ENCODE assay signal across 28 cellular contexts in the genomic region with DNA sequence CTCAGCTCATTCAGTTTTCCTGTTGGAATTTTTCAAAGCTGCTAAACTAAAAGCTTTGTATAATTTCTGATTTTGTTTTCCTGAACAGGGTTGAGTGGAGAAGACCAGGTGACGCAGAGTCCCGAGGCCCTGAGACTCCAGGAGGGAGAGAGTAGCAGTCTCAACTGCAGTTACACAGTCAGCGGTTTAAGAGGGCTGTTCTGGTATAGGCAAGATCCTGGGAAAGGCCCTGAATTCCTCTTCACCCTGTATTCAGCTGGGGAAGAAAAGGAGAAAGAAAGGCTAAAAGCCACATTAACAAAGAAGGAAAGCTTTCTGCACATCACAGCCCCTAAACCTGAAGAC.
A peak's percentile ranks its signal among the peaks of the same experiment; 100 is the strongest.
DNase-seq lines count a peak whose midpoint lies in the region; ATAC-seq, FAIRE-seq and TF ChIP-seq lines count a peak whose summit lies in the region.
"Had no signal": no experiment of that assay in that cellular context is flagged by ENCODE, and none has a peak within 500 bp of the region (broad histone marks: within the 10 kb centered on the region; RNA-seq: fewer than 3 reads in every experiment).

No MANE protein-coding gene starts in this region.

- CTCF ChIA-PET in activated naive CD4-positive, alpha-beta T cell treated with anti-CD3 and anti-CD28 coated beads, Interleukin-2, amount 10 ng/mL, durations not matched to agents 7 days and 5 days (lab: Charles Lee): interaction anchor here (0.7 to 2.7 kb wide), 13 partner anchors 15 to 523 kb away, joined by 3 to 12 read pairs (median 4); no protein-coding TSS in a partner anchor
- CTCF ChIA-PET in OCI-LY7 (lab: Charles Lee; ENCODE audit: unreplicated experiment): no interaction called here

- H3K27ac ChIP-seq in OCI-LY7 (ENCODE audit: low read depth, low read length, poor library complexity, severe bottlenecking): no peak overlapping the region
- H3K27ac ChIP-seq: pancreas, RWPE1, spleen, testis, vagina had no signal

- no peaks in the 10 kb centered on the region for H3K36me3 ChIP-seq in OCI-LY7 (ENCODE audit: insufficient read depth, low read length)
- H3K36me3 ChIP-seq: pancreas, spleen, vagina had no signal

- H3K4me3 ChIP-seq in OCI-LY7 (ENCODE audit: low read depth, low read length, poor library complexity, severe bottlenecking): no peak overlapping the region
- H3K4me3 ChIP-seq: pancreas, spleen, testis, vagina had no signal

- no peaks in the 10 kb centered on the region for H3K27me3 Mint-ChIP-seq in activated naive CD4-positive, alpha-beta T cell treated with anti-CD3 and anti-CD28 coated beads, Interleukin-2, amount 10 ng/mL, durations not matched to agents 7 days and 5 days
- H3K27me3 Mint-ChIP-seq in stimulated activated naive CD8-positive, alpha-beta T cell treated with anti-CD3 and anti-CD28 coated beads, Interleukin-15, amount 100 ng/mL, for 72 hours: no peaks in the 10 kb centered on the region

- DNase-seq in activated naive CD4-positive, alpha-beta T cell treated with anti-CD3 and anti-CD28 coated beads, Interleukin-2, amount 10 ng/mL, durations not matched to agents 7 days and 5 days: no peak
- DNase-seq in activated naive CD4-positive, alpha-beta T cell treated with anti-CD3 and anti-CD28 coated beads, Interleukin-2, amount 50 U/mL, for 16 hours: no peak
- DNase-seq in OCI-LY7 (ENCODE audit: low spot score) (no peak), RCC 7860 (ENCODE audit: low spot score) (no peak), Kasumi-1 (lab: John Stamatoyannopoulos, UW) (no peak)
- DNase-seq in activated naive CD4-positive, alpha-beta T cell treated with anti-CD3 and anti-CD28 coated beads, Interleukin-2, amount 50 U/mL, for 72 hours (ENCODE audit: low spot score in 2 of 2): no peak
- no peak for DNase-seq in stimulated activated naive CD8-positive, alpha-beta T cell treated with anti-CD3 and anti-CD28 coated beads, Interleukin-15, amount 100 ng/mL, for 72 hours
- DNase-seq: C1 segment of cervical spinal cord; caudate nucleus; HCEC 1CT; NCI-H1105 treated with DMSO at 0.1 percent for 48 hours; NCI-H2029 treated with DMSO at 0.1 percent for 48 hours; NCI-H345; NCI-H748 treated with DMSO at 0.1 percent for 48 hours; pancreas; spleen; stimulated activated CD4-positive, alpha-beta T cell treated with anti-CD3 and anti-CD28 coated beads, Interleukin-2, amount 100 ng/mL, for 48 hours; T1000; testis had no signal

- FAIRE-seq in RCC 7860 (lab: Jason Lieb, UNC): no peak
- FAIRE-seq: astrocyte, keratinocyte, pancreas had no signal

- TF ChIP-seq CTCF in OCI-LY7 (conservative IDR thresholded peaks at IDR 0.05; ENCODE audit: low read length): no peak

- no peaks in the 10 kb centered on the region for H3K36me3 Mint-ChIP-seq in activated naive CD4-positive, alpha-beta T cell treated with anti-CD3 and anti-CD28 coated beads, Interleukin-2, amount 10 ng/mL, durations not matched to agents 7 days and 5 days
- H3K36me3 Mint-ChIP-seq in activated naive CD4-positive, alpha-beta T cell treated with anti-CD3 and anti-CD28 coated beads, Interleukin-2, amount 50 U/mL, for 72 hours: peaks cover 0 to 4% of the 10 kb centered on the region in 2 donors
- H3K36me3 Mint-ChIP-seq: mesothelial cell of epicardium; stimulated activated memory B cell treated with anti-CD40 and anti-IgM and Interleukin-4, amounts not matched to agents 10 μg/mL and 1 μg/mL and 100 μg/mL, for 72 hours; WTC11 had no signal

- H3K4me3 Mint-ChIP-seq in activated naive CD4-positive, alpha-beta T cell treated with anti-CD3 and anti-CD28 coated beads, Interleukin-2, amount 10 ng/mL, durations not matched to agents 7 days and 5 days: peak overlapping the region; percentile 62
- H3K4me3 Mint-ChIP-seq in stimulated activated naive CD8-positive, alpha-beta T cell treated with anti-CD3 and anti-CD28 coated beads, Interleukin-15, amount 100 ng/mL, for 72 hours: peak overlapping the region; percentile 77 to 78
- H3K4me3 Mint-ChIP-seq: dendritic cell treated with granulocyte-macrophage colony-stimulating factor and Interleukin-4, amounts not matched to agents 40 ng/mL and 50 ng/mL, for 4 days; mesothelial cell of epicardium; nephron; stimulated activated memory B cell treated with anti-CD40 and anti-IgM and Interleukin-4, amounts not matched to agents 10 μg/mL and 1 μg/mL and 100 μg/mL, for 72 hours; WTC11 had no signal

- H2AFZ ChIP-seq in OCI-LY7 (ENCODE audit: low read length): peak overlapping the region; percentile 30; the same call in 1 of the 2 replicates

- H3K4me1 ChIP-seq in OCI-LY7 (ENCODE audit: insufficient read depth, low read length, poor library complexity, severe bottlenecking): no peaks in the 10 kb centered on the region
- H3K4me1 ChIP-seq: pancreas, spleen, testis, vagina had no signal

- H3K9me3 ChIP-seq in OCI-LY7 (ENCODE audit: low read length): no peaks in the 10 kb centered on the region
- H3K9me3 ChIP-seq: pancreas, spleen, testis, vagina had no signal

- H3K4me1 Mint-ChIP-seq in activated naive CD4-positive, alpha-beta T cell treated with anti-CD3 and anti-CD28 coated beads, Interleukin-2, amount 10 ng/mL, durations not matched to agents 7 days and 5 days: peaks cover 26% of the 10 kb centered on the region
- peaks cover 6% of the 10 kb centered on the region for H3K4me1 Mint-ChIP-seq in stimulated activated naive CD8-positive, alpha-beta T cell treated with anti-CD3 and anti-CD28 coated beads, Interleukin-15, amount 100 ng/mL, for 72 hours
- H3K4me1 Mint-ChIP-seq: mesothelial cell of epicardium; nephron; stimulated activated memory B cell treated with anti-CD40 and anti-IgM and Interleukin-4, amounts not matched to agents 10 μg/mL and 1 μg/mL and 100 μg/mL, for 72 hours; WTC11 had no signal

- no peaks in the 10 kb centered on the region for H4K20me1 ChIP-seq in OCI-LY7 (ENCODE audit: insufficient read depth, low read length)

- no peaks in the 10 kb centered on the region for H3K79me2 ChIP-seq in OCI-LY7 (ENCODE audit: insufficient read depth, low read depth, low read length)

- BruUV-seq in OCI-LY7 (replicated peaks; lab: Mats Ljungman, UMichigan): no TSS peak

- no peak overlapping the region for H3K4me2 ChIP-seq in OCI-LY7 (ENCODE audit: low read length)

- no peaks in the 10 kb centered on the region for H3K9me2 ChIP-seq in OCI-LY7 (ENCODE audit: insufficient read depth, low read length)

- no peaks in the 10 kb centered on the region for H3K9me3 Mint-ChIP-seq in activated naive CD4-positive, alpha-beta T cell treated with anti-CD3 and anti-CD28 coated beads, Interleukin-2, amount 10 ng/mL, durations not matched to agents 7 days and 5 days
- no peaks in the 10 kb centered on the region for H3K9me3 Mint-ChIP-seq in activated naive CD4-positive, alpha-beta T cell treated with anti-CD3 and anti-CD28 coated beads, Interleukin-2, amount 50 U/mL, for 72 hours
- H3K9me3 Mint-ChIP-seq in stimulated activated naive CD8-positive, alpha-beta T cell treated with anti-CD3 and anti-CD28 coated beads, Interleukin-15, amount 100 ng/mL, for 72 hours: no peaks in the 10 kb centered on the region
- H3K9me3 Mint-ChIP-seq: dendritic cell treated with granulocyte-macrophage colony-stimulating factor and Interleukin-4, amounts not matched to agents 40 ng/mL and 50 ng/mL, for 4 days; mesothelial cell of epicardium; nephron; stimulated activated memory B cell treated with anti-CD40 and anti-IgM and Interleukin-4, amounts not matched to agents 10 μg/mL and 1 μg/mL and 100 μg/mL, for 72 hours; WTC11 had no signal

- H3K27ac Mint-ChIP-seq in activated naive CD4-positive, alpha-beta T cell treated with anti-CD3 and anti-CD28 coated beads, Interleukin-2, amount 10 ng/mL, durations not matched to agents 7 days and 5 days: peak overlapping the region; percentile 73
- H3K27ac Mint-ChIP-seq in activated naive CD4-positive, alpha-beta T cell treated with anti-CD3 and anti-CD28 coated beads, Interleukin-2, amount 50 U/mL, for 72 hours: peak overlapping the region in 1 of 2 donors; percentile 84
- peak overlapping the region; percentile 87 to 89 for H3K27ac Mint-ChIP-seq in stimulated activated naive CD8-positive, alpha-beta T cell treated with anti-CD3 and anti-CD28 coated beads, Interleukin-15, amount 100 ng/mL, for 72 hours
- H3K27ac Mint-ChIP-seq: dendritic cell treated with granulocyte-macrophage colony-stimulating factor and Interleukin-4, amounts not matched to agents 40 ng/mL and 50 ng/mL, for 4 days; mesothelial cell of epicardium; nephron; stimulated activated memory B cell treated with anti-CD40 and anti-IgM and Interleukin-4, amounts not matched to agents 10 μg/mL and 1 μg/mL and 100 μg/mL, for 72 hours; WTC11 had no signal

- intact Hi-C loops in OCI-LY7 (cut with micrococcal nuclease; ENCODE audit: unreplicated experiment): no loop called here

- POLR2A ChIA-PET in OCI-LY7 (lab: Charles Lee): interaction anchor here (0.6 kb wide), 1 partner anchor 970 kb away, joined by 4 read pairs; no protein-coding TSS in a partner anchor

- ATAC-seq in activated naive CD4-positive, alpha-beta T cell treated with anti-CD3 and anti-CD28 coated beads, Interleukin-2, amount 50 U/mL, for 72 hours: peak; percentile 43 to 50
- no peak for ATAC-seq in stimulated activated naive CD8-positive, alpha-beta T cell treated with anti-CD3 and anti-CD28 coated beads, Interleukin-15, amount 100 ng/mL, for 72 hours
